ENCODE assay signal across 8 cellular contexts in genomic region chr2:216497808-216498366, GRCh38. TPM values are rescaled to one million over a fixed set of nuclear protein-coding genes. Genes with fewer than 3 reads are reported as not detected.
DNase-seq lines count a peak whose midpoint lies in the region; ATAC-seq, FAIRE-seq and TF ChIP-seq lines count a peak whose summit lies in the region.

No MANE protein-coding gene starts in this region.

- FAIRE-seq in bronchial epithelial cell (lab: Jason Lieb, UNC), result no peak

- peak overlapping the region; percentile 99 for H3K4me3 ChIP-seq in cardiac muscle cell
- H3K4me3 ChIP-seq in bronchial epithelial cell (ENCODE audit: low read depth, low read length), result peak overlapping the region; percentile 85
- H3K4me3 ChIP-seq in mesodermal cell (ENCODE audit: extremely low read depth, insufficient read depth, low read length, poor library complexity, severe bottlenecking), result peak overlapping the region; percentile 96

- peaks cover 31% of the 10 kb centered on the region for H3K36me3 ChIP-seq in cardiac muscle cell
- peaks cover 15% of the 10 kb centered on the region for H3K36me3 ChIP-seq in bronchial epithelial cell (ENCODE audit: control insufficient read depth, insufficient read depth, low read length)
- H3K36me3 ChIP-seq in mesodermal cell (ENCODE audit: control insufficient read depth, insufficient read depth, low read length), result peaks cover 39% of the 10 kb centered on the region

- peak in 1 of 2 donors; percentile 15 for DNase-seq in cardiac muscle cell (ENCODE audit: low read depth in 1 of 2, low spot score in 1 of 2)
- no peak for DNase-seq in cardiac septum (ENCODE audit: low spot score)
- no peak for DNase-seq in bronchial epithelial cell (ENCODE audit: low read depth)
- DNase-seq in COLO829 (ENCODE audit: low spot score), result no peak
- no peak for DNase-seq in NCI-H146 treated with DMSO at 0.1 percent for 48 hours (lab: John Stamatoyannopoulos, UW; ENCODE audit: unreplicated experiment)
- no peak for DNase-seq in NCI-H1105 treated with DMSO at 0.1 percent for 48 hours (lab: John Stamatoyannopoulos, UW)

- H3K4me1 ChIP-seq in cardiac muscle cell (ENCODE audit: low read depth) (peaks cover 17% of the 10 kb centered on the region), mesodermal cell (ENCODE audit: control insufficient read depth, insufficient read depth, low read length, poor library complexity, severe bottlenecking) (peaks cover 39% of the 10 kb centered on the region)

- intact Hi-C loops in cardiac septum (cut with DNase I), result loop anchor here (2.0 kb wide), 1 partner anchor 85 kb away; the partner anchor contains the start of gene SMARCAL1

- no peaks in the 10 kb centered on the region for H3K9me3 ChIP-seq in cardiac muscle cell (ENCODE audit: low read depth)
- no peaks in the 10 kb centered on the region for H3K9me3 ChIP-seq in mesodermal cell (ENCODE audit: control insufficient read depth, low read length)

- H3K27me3 ChIP-seq in cardiac muscle cell, result peaks cover 3% of the 10 kb centered on the region
- no peaks in the 10 kb centered on the region for H3K27me3 ChIP-seq in bronchial epithelial cell (ENCODE audit: control insufficient read depth, insufficient read depth, low read length)

- no peak for TF ChIP-seq CTCF in cardiac muscle cell (IDR thresholded peaks at IDR 0.05; ENCODE audit: low read depth, low read length)
- TF ChIP-seq CTCF in bronchial epithelial cell (IDR thresholded peaks at IDR 0.05; ENCODE audit: insufficient read depth, low read length, severe bottlenecking), result no peak

- peak overlapping the region; percentile 96 for H3K27ac ChIP-seq in cardiac muscle cell
- H3K27ac ChIP-seq in mesodermal cell (ENCODE audit: low read depth, low read length, severe bottlenecking), result no peak overlapping the region

- 72 to 73% methylated on average over 5 to 6 of the region's 8 CpGs for WGBS in mesodermal cell (ENCODE audit: insufficient coverage in 2 of 2), 2 experiments

- no peak for ATAC-seq in GM19324 (IDR thresholded peaks at IDR 0.05; ENCODE audit: low FRiP score, unreplicated experiment)

RNA-seq across cellular contexts. Expression of gene RPL37A, which starts 0.8 kb away (rescaled TPM):
- total RNA-seq in cardiac muscle cell (685 and 1,239 TPM in 2 replicates), cardiac septum (1,531 TPM), bronchial epithelial cell (2,461 and 3,525 TPM in 2 replicates)
- 1,245 and 1,367 TPM in 2 replicates for polyA plus RNA-seq in cardiac muscle cell
- 2,301 TPM for polyA plus RNA-seq in mesodermal cell (2013, experiment 1 of 2)
- 2,230 TPM for polyA plus RNA-seq in mesodermal cell (2013, experiment 2 of 2)
